18 cellular contexts compared by ENCODE assay signal in the genomic region with DNA sequence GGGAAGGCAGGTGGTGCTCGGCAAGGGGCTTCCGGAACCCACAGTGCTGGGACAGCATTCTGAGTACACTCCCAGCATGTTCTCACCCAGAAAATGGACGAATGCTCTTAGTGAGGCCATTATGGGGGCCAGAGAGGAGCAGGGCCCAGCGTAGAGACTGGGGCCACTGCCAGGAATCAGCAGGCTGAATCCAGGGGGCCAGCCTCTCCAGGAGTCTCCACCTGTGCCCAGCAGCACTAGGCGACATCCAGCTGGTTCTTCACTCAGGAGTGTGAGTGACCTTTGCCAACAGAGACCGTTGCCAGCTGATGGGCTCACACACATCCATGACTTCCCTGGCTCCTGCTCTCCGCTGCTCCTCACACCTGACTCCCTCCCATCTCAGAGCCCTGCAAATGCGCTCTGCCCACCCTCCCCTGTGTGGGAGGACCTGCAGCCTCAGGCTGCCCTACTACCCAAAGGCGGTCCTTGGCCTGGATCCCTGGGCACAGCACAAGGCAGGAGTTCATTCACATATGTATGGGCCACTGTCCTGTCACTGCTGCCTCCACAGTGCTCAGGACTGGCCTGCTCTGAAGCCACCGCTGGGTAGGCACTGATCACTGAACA. TPM values are rescaled to one million over a fixed set of nuclear protein-coding genes. Genes with fewer than 3 reads are reported as not detected.
A peak's percentile ranks its signal among the peaks of the same experiment; 100 is the strongest.
DNase-seq lines count a peak whose midpoint lies in the region; ATAC-seq and TF ChIP-seq lines count a peak whose summit lies in the region.
"Had no signal": no experiment of that assay in that cellular context is flagged by ENCODE, and none has a peak within 500 bp of the region (broad histone marks: within the 10 kb centered on the region; RNA-seq: fewer than 3 reads in every experiment).

No MANE protein-coding gene starts in this region.

- H2AFZ ChIP-seq in Karpas-422 (ENCODE audit: low read length), result no peak overlapping the region

- no peak overlapping the region for H3K4me2 ChIP-seq in Karpas-422 (ENCODE audit: low read depth, low read length, poor library complexity, severe bottlenecking)
- H3K4me2 ChIP-seq: SK-N-SH had no signal

- peak overlapping the region; percentile 61 for H3K27ac Mint-ChIP-seq in endodermal cell
- H3K27ac Mint-ChIP-seq: activated CD4-positive, alpha-beta memory T cell treated with anti-CD3 and anti-CD28 coated beads for 36 hours; activated T-helper 1 cell treated with anti-CD3 and anti-CD28 coated beads, Interleukin-12 subunit alpha, Interleukin-12 subunit beta, Interleukin-2, Interleukin-4 antibody, amounts not matched to agents 30 ng/mL and 10 ng/mL and 1 ng/mL, durations not matched to agents 14 hours and 24 hours and 36 hours; dendritic cell treated with granulocyte-macrophage colony-stimulating factor and Interleukin-4, amounts not matched to agents 40 ng/mL and 50 ng/mL, for 4 days; naive thymus-derived CD4-positive, alpha-beta T cell had no signal

- H3K79me2 ChIP-seq in Karpas-422 (ENCODE audit: low read length), result no peaks in the 10 kb centered on the region

- DNase-seq in G401 (ENCODE audit: low spot score) (peak; percentile 88), NCI-H2196 treated with DMSO at 0.1 percent for 48 hours (lab: John Stamatoyannopoulos, UW; ENCODE audit: unreplicated experiment) (peak; percentile 34), endodermal cell (no peak), psoas muscle (peak; percentile 27 to 65), middle frontal gyrus (ENCODE audit: extremely low spot score, low spot score) (no peak), Karpas-422 (no peak)
- DNase-seq: activated CD4-positive, alpha-beta memory T cell treated with anti-CD3 and anti-CD28 coated beads for 36 hours; GDM1; HFFc6; naive thymus-derived CD4-positive, alpha-beta T cell; NCI-H446 treated with DMSO at 0.1 percent for 48 hours; stimulated activated CD4-positive, alpha-beta T cell treated with anti-CD3 and anti-CD28 coated beads, Interleukin-2, amount 100 ng/mL, for 24 hours; transverse colon had no signal

- no peaks in the 10 kb centered on the region; the same call in 1 of the 2 replicates for H4K20me1 ChIP-seq in Karpas-422 (ENCODE audit: insufficient read depth, low read depth, low read length)

- H3K4me1 Mint-ChIP-seq in endodermal cell, result peaks cover 20% of the 10 kb centered on the region

- H3K4me3 Mint-ChIP-seq in endodermal cell, result no peak overlapping the region
- H3K4me3 Mint-ChIP-seq: activated CD4-positive, alpha-beta memory T cell treated with anti-CD3 and anti-CD28 coated beads for 36 hours; activated T-helper 1 cell treated with anti-CD3 and anti-CD28 coated beads, Interleukin-12 subunit alpha, Interleukin-12 subunit beta, Interleukin-2, Interleukin-4 antibody, amounts not matched to agents 30 ng/mL and 10 ng/mL and 1 ng/mL, durations not matched to agents 14 hours and 24 hours and 36 hours; dendritic cell treated with granulocyte-macrophage colony-stimulating factor and Interleukin-4, amounts not matched to agents 40 ng/mL and 50 ng/mL, for 4 days; HFFc6; naive thymus-derived CD4-positive, alpha-beta T cell had no signal

- in situ Hi-C loops in G401 (cut with HindIII; ENCODE audit: low sequenced_read_pairs), result no loop called here

- H3K9me3 ChIP-seq in endodermal cell (ENCODE audit: control insufficient read depth, low read length) (no peaks in the 10 kb centered on the region), psoas muscle (no peaks in the 10 kb centered on the region), Karpas-422 (ENCODE audit: low read length) (no peaks in the 10 kb centered on the region)
- H3K9me3 ChIP-seq: SK-N-SH, transverse colon had no signal

- intact Hi-C loops in psoas muscle (cut with DNase I), result loop anchor here in 1 of 2 donors (2.0 kb wide), 1 partner anchor 30 kb away; no protein-coding TSS in a partner anchor

- ATAC-seq in psoas muscle (peak in 3 of 4 donors; percentile 17 to 55 (median 33)), GM21515 (IDR thresholded peaks at IDR 0.05; ENCODE audit: unreplicated experiment) (no peak), HG03565 (IDR thresholded peaks at IDR 0.05; ENCODE audit: unreplicated experiment) (no peak)
- ATAC-seq: naive thymus-derived CD4-positive, alpha-beta T cell had no signal

- TF ChIP-seq CTCF in endodermal cell (conservative IDR thresholded peaks at IDR 0.05) (no peak), psoas muscle (IDR thresholded peaks at IDR 0.05) (no peak)

- H3K9me2 ChIP-seq in Karpas-422 (replicated peaks; ENCODE audit: insufficient read depth, low read length), result no peaks in the 10 kb centered on the region
- H3K9me2 ChIP-seq: SK-N-SH had no signal

- H3K4me1 ChIP-seq in endodermal cell (ENCODE audit: control insufficient read depth, insufficient read depth, low read length), result peaks cover 12% of the 10 kb centered on the region
- peaks cover 52% of the 10 kb centered on the region for H3K4me1 ChIP-seq in psoas muscle
- H3K4me1 ChIP-seq in Karpas-422 (ENCODE audit: low read length), result no peaks in the 10 kb centered on the region

- H3K36me3 ChIP-seq in endodermal cell (ENCODE audit: control insufficient read depth, insufficient read depth, low read length) (peaks cover 14% of the 10 kb centered on the region), psoas muscle (ENCODE audit: insufficient read depth in 1 of 2, low read depth in 1 of 2) (peaks cover under 1 to 24% of the 10 kb centered on the region in 2 donors), Karpas-422 (ENCODE audit: insufficient read depth, low read length) (no peaks in the 10 kb centered on the region)
- H3K36me3 ChIP-seq: transverse colon had no signal

- peaks cover 6% of the 10 kb centered on the region for H3K36me3 Mint-ChIP-seq in endodermal cell (ENCODE audit: low read depth)
- H3K36me3 Mint-ChIP-seq: activated CD4-positive, alpha-beta memory T cell treated with anti-CD3 and anti-CD28 coated beads for 36 hours; naive thymus-derived CD4-positive, alpha-beta T cell had no signal

- 94% methylated on average over 9 to 10 of the region's 10 CpGs for whole genome bisulfite sequencing in endodermal cell (ENCODE audit: insufficient coverage in 1 of 2, insufficient read length in 1 of 2), 2 experiments
- WGBS in psoas muscle, 3 donors, result 43 to 67% (median 48%) methylated on average over 10 of the region's 10 CpGs

- no peak overlapping the region for H3K4me3 ChIP-seq in endodermal cell (ENCODE audit: low read length)
- no peak overlapping the region for H3K4me3 ChIP-seq in psoas muscle
- no peak overlapping the region for H3K4me3 ChIP-seq in Karpas-422 (ENCODE audit: low read length)
- H3K4me3 ChIP-seq: transverse colon had no signal

- H3K27me3 Mint-ChIP-seq in endodermal cell (ENCODE audit: insufficient read depth), result no peaks in the 10 kb centered on the region

- no peaks in the 10 kb centered on the region for H3K9me3 Mint-ChIP-seq in endodermal cell
- H3K9me3 Mint-ChIP-seq: activated CD4-positive, alpha-beta memory T cell treated with anti-CD3 and anti-CD28 coated beads for 36 hours; activated T-helper 1 cell treated with anti-CD3 and anti-CD28 coated beads, Interleukin-12 subunit alpha, Interleukin-12 subunit beta, Interleukin-2, Interleukin-4 antibody, amounts not matched to agents 30 ng/mL and 10 ng/mL and 1 ng/mL, durations not matched to agents 14 hours and 24 hours and 36 hours; dendritic cell treated with granulocyte-macrophage colony-stimulating factor and Interleukin-4, amounts not matched to agents 40 ng/mL and 50 ng/mL, for 4 days; HFFc6; naive thymus-derived CD4-positive, alpha-beta T cell had no signal

- no peaks in the 10 kb centered on the region for H3K27me3 ChIP-seq in endodermal cell (ENCODE audit: control insufficient read depth, insufficient read depth, low read length, poor library complexity, severe bottlenecking)
- H3K27me3 ChIP-seq in psoas muscle (ENCODE audit: insufficient read depth in 3 of 3, low read length in 2 of 3), result no peaks in the 10 kb centered on the region
- H3K27me3 ChIP-seq in Karpas-422 (ENCODE audit: low read length), result no peaks in the 10 kb centered on the region
- H3K27me3 ChIP-seq: transverse colon had no signal

- no peak overlapping the region for H3K27ac ChIP-seq in endodermal cell (ENCODE audit: low read depth, low read length)
- peak overlapping the region; percentile 60 for H3K27ac ChIP-seq in psoas muscle
- no peak overlapping the region for H3K27ac ChIP-seq in Karpas-422 (ENCODE audit: low read length)

- H3K9ac ChIP-seq in endodermal cell (ENCODE audit: extremely low read depth, low read length, poor library complexity, severe bottlenecking) (no peak overlapping the region), Karpas-422 (ENCODE audit: low read length) (no peak overlapping the region)
- H3K9ac ChIP-seq: SK-N-SH had no signal

RNA-seq across cellular contexts. Expression of a gene that starts 5.1 kb away (rescaled TPM):
- total RNA-seq in G401 (2014; rRNA removed; shearing (Covaris generic)), result 21.4 and 24.9 TPM in 2 replicates
- total RNA-seq in endodermal cell (10 to 100 TPM; 70.7 to 76.4 TPM), psoas muscle (10 to 100 TPM in 3 of 4 donors, 1 to 10 TPM in 1; 9.0 to 24.8 (median 20.8) TPM)
- 44.3 TPM for polyA plus RNA-seq in endodermal cell (2013, experiment 1 of 2)
- polyA plus RNA-seq in endodermal cell (2013, experiment 2 of 2), result 38.2 TPM
- polyA plus RNA-seq in psoas muscle, result 10 to 100 TPM; 11.4 to 22.2 (median 15.3) TPM
- 0.43 TPM in 1 of 2 replicates, not detected in the other for total RNA-seq in Karpas-422 (2014; rRNA removed; shearing (Covaris generic); ENCODE audit: low replicate concordance)
- polyA plus RNA-seq: naive thymus-derived CD4-positive, alpha-beta T cell had no signal

RNA-seq across cellular contexts. Expression of a gene that starts 10.7 kb away (rescaled TPM):
- total RNA-seq in G401 (2014; rRNA removed; shearing (Covaris generic)), result 158 and 323 TPM in 2 replicates
- total RNA-seq in endodermal cell (10 to 100 TPM; 59.9 to 62.2 TPM), psoas muscle (10 to 100 TPM; 23.0 to 43.1 (median 37.8) TPM)
- polyA plus RNA-seq in endodermal cell (2013, experiment 1 of 2), result 46.4 TPM
- 43.3 TPM for polyA plus RNA-seq in endodermal cell (2013, experiment 2 of 2)
- 10 to 100 TPM; 53.8 to 68.1 (median 57.7) TPM for polyA plus RNA-seq in psoas muscle
- total RNA-seq in Karpas-422 (2014; rRNA removed; shearing (Covaris generic); ENCODE audit: low replicate concordance), result 182 and 298 TPM in 2 replicates

RNA-seq across cellular contexts. Expression of a gene that starts 13.7 kb away (rescaled TPM):
- total RNA-seq in G401 (2014; rRNA removed; shearing (Covaris generic)), result 53.9 and 57.0 TPM in 2 replicates
- total RNA-seq in endodermal cell (10 to 100 TPM; 54.2 to 66.4 TPM), psoas muscle (10 to 100 TPM; 40.0 to 62.0 (median 48.9) TPM)
- 66.3 TPM for polyA plus RNA-seq in endodermal cell (2013, experiment 1 of 2)
- polyA plus RNA-seq in endodermal cell (2013, experiment 2 of 2), result 62.0 TPM
- 10 to 100 TPM; 65.3 to 82.2 (median 70.5) TPM for polyA plus RNA-seq in psoas muscle
- total RNA-seq in Karpas-422 (2014; rRNA removed; shearing (Covaris generic); ENCODE audit: low replicate concordance), result 21.8 and 50.3 TPM in 2 replicates

RNA-seq across cellular contexts. Expression of a gene that starts 13.9 kb away (rescaled TPM):
- total RNA-seq in G401 (2014; rRNA removed; shearing (Covaris generic)), result 19.2 and 36.9 TPM in 2 replicates
- 10 to 100 TPM; 31.1 to 35.8 TPM for total RNA-seq in endodermal cell
- 18.0 TPM for polyA plus RNA-seq in endodermal cell (2013, experiment 1 of 2)
- polyA plus RNA-seq in endodermal cell (2013, experiment 2 of 2), result 16.7 TPM
- 10 to 100 TPM in 2 of 4 donors, 1 to 10 TPM in 2; 5.8 to 16.2 (median 9.0) TPM for total RNA-seq in psoas muscle
- 10 to 100 TPM in 2 of 3 donors, 1 to 10 TPM in 1; 8.9 to 17.5 (median 11.7) TPM for polyA plus RNA-seq in psoas muscle
- 11.9 and 25.7 TPM in 2 replicates for total RNA-seq in Karpas-422 (2014; rRNA removed; shearing (Covaris generic); ENCODE audit: low replicate concordance)

Comparison
In these comparisons a context has a peak if more than half of its experiments do, and no peak if none do; other contexts are left out.
1. DNase-seq: peak in G401 (single experiment), NCI-H2196 treated with DMSO at 0.1 percent for 48 hours (single experiment) and psoas muscle (2 of 2); none in endodermal cell (single experiment), middle frontal gyrus (single experiment) and Karpas-422 (single experiment).
2. ATAC-seq: peak in psoas muscle (3 of 4); none in GM21515 (single experiment) and HG03565 (single experiment).